Comparison of ENCODE assay signal across 1 cellular context in the genomic region with DNA sequence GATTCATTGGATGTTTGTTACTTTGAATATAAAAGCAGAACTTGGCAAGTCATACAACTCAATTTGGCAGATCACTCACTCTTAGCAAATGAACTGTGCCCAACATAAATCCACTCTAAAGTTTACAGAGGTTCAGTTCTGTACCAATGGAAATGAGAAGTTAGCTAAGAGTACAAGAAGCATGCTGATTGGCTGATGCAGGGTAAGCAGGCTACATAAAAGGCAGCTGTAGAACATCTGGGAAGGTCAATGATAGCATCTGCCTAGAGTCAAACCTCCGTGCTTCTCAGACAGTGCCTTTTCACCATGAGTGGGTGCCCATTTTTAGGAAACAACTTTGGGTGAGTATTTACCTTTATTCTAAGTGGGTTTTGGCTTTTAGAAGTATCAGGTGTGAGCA.
TF ChIP-seq lines count a peak whose summit lies in the region.

A gene (plus strand): TSS at position 244 of the 400 bp plus-strand sequence. CDS start 63 bp downstream, at position 307.

TF ChIP-seq in GM23338, 12 proteins besides CTCF, POLR2A, EP300 and RAD21:
- TF ChIP-seq, protein P1, sequence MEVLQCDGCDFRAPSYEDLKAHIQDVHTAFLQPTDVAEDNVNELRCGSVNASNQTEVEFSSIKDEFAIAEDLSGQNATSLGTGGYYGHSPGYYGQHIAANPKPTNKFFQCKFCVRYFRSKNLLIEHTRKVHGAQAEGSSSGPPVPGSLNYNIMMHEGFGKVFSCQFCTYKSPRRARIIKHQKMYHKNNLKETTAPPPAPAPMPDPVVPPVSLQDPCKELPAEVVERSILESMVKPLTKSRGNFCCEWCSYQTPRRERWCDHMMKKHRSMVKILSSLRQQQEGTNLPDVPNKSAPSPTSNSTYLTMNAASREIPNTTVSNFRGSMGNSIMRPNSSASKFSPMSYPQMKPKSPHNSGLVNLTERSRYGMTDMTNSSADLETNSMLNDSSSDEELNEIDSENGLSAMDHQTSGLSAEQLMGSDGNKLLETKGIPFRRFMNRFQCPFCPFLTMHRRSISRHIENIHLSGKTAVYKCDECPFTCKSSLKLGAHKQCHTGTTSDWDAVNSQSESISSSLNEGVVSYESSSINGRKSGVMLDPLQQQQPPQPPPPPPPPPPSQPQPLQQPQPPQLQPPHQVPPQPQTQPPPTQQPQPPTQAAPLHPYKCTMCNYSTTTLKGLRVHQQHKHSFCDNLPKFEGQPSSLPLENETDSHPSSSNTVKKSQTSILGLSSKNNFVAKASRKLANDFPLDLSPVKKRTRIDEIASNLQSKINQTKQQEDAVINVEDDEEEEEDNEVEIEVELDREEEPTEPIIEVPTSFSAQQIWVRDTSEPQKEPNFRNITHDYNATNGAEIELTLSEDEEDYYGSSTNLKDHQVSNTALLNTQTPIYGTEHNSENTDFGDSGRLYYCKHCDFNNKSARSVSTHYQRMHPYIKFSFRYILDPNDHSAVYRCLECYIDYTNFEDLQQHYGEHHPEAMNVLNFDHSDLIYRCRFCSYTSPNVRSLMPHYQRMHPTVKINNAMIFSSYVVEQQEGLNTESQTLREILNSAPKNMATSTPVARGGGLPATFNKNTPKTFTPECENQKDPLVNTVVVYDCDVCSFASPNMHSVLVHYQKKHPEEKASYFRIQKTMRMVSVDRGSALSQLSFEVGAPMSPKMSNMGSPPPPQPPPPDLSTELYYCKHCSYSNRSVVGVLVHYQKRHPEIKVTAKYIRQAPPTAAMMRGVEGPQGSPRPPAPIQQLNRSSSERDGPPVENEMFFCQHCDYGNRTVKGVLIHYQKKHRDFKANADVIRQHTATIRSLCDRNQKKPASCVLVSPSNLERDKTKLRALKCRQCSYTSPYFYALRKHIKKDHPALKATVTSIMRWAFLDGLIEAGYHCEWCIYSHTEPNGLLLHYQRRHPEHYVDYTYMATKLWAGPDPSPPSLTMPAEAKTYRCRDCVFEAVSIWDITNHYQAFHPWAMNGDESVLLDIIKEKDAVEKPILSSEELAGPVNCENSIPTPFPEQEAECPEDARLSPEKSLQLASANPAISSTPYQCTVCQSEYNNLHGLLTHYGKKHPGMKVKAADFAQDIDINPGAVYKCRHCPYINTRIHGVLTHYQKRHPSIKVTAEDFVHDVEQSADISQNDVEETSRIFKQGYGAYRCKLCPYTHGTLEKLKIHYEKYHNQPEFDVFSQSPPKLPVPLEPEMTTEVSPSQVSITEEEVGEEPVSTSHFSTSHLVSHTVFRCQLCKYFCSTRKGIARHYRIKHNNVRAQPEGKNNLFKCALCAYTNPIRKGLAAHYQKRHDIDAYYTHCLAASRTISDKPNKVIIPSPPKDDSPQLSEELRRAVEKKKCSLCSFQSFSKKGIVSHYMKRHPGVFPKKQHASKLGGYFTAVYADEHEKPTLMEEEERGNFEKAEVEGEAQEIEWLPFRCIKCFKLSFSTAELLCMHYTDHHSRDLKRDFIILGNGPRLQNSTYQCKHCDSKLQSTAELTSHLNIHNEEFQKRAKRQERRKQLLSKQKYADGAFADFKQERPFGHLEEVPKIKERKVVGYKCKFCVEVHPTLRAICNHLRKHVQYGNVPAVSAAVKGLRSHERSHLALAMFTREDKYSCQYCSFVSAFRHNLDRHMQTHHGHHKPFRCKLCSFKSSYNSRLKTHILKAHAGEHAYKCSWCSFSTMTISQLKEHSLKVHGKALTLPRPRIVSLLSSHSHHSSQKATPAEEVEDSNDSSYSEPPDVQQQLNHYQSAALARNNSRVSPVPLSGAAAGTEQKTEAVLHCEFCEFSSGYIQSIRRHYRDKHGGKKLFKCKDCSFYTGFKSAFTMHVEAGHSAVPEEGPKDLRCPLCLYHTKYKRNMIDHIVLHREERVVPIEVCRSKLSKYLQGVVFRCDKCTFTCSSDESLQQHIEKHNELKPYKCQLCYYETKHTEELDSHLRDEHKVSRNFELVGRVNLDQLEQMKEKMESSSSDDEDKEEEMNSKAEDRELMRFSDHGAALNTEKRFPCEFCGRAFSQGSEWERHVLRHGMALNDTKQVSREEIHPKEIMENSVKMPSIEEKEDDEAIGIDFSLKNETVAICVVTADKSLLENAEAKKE (CRISPR knock-in tag; IDR thresholded peaks at IDR 0.05) = no peak
- TF ChIP-seq, protein P2, sequence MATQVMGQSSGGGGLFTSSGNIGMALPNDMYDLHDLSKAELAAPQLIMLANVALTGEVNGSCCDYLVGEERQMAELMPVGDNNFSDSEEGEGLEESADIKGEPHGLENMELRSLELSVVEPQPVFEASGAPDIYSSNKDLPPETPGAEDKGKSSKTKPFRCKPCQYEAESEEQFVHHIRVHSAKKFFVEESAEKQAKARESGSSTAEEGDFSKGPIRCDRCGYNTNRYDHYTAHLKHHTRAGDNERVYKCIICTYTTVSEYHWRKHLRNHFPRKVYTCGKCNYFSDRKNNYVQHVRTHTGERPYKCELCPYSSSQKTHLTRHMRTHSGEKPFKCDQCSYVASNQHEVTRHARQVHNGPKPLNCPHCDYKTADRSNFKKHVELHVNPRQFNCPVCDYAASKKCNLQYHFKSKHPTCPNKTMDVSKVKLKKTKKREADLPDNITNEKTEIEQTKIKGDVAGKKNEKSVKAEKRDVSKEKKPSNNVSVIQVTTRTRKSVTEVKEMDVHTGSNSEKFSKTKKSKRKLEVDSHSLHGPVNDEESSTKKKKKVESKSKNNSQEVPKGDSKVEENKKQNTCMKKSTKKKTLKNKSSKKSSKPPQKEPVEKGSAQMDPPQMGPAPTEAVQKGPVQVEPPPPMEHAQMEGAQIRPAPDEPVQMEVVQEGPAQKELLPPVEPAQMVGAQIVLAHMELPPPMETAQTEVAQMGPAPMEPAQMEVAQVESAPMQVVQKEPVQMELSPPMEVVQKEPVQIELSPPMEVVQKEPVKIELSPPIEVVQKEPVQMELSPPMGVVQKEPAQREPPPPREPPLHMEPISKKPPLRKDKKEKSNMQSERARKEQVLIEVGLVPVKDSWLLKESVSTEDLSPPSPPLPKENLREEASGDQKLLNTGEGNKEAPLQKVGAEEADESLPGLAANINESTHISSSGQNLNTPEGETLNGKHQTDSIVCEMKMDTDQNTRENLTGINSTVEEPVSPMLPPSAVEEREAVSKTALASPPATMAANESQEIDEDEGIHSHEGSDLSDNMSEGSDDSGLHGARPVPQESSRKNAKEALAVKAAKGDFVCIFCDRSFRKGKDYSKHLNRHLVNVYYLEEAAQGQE (IDR thresholded peaks at IDR 0.05; ENCODE audit: unreplicated experiment) = no peak
- no peak for TF ChIP-seq JUNB (IDR thresholded peaks at IDR 0.05; ENCODE audit: unreplicated experiment)
- no peak for TF ChIP-seq EZH2phosphoT487 (IDR thresholded peaks at IDR 0.05; ENCODE audit: unreplicated experiment)
- TF ChIP-seq CREB1 (CRISPR knock-in tag; IDR thresholded peaks at IDR 0.05; ENCODE audit: low read depth) = no peak
- TF ChIP-seq ZNF114 (CRISPR knock-in tag; IDR thresholded peaks at IDR 0.05) = no peak
- TF ChIP-seq STAT1 (IDR thresholded peaks at IDR 0.05; ENCODE audit: unreplicated experiment) = no peak
- TF ChIP-seq ZNF331 (CRISPR knock-in tag; IDR thresholded peaks at IDR 0.05; ENCODE audit: low read depth) = no peak
- no peak for TF ChIP-seq EZH2 (IDR thresholded peaks at IDR 0.05; ENCODE audit: low read depth, unreplicated experiment)
- TF ChIP-seq, protein P3, sequence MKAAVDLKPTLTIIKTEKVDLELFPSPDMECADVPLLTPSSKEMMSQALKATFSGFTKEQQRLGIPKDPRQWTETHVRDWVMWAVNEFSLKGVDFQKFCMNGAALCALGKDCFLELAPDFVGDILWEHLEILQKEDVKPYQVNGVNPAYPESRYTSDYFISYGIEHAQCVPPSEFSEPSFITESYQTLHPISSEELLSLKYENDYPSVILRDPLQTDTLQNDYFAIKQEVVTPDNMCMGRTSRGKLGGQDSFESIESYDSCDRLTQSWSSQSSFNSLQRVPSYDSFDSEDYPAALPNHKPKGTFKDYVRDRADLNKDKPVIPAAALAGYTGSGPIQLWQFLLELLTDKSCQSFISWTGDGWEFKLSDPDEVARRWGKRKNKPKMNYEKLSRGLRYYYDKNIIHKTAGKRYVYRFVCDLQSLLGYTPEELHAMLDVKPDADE (IDR thresholded peaks at IDR 0.05) = no peak
- no peak for TF ChIP-seq NANOG (IDR thresholded peaks at IDR 0.05; ENCODE audit: borderline replicate concordance)
- TF ChIP-seq POLR2AphosphoS5 (IDR thresholded peaks at IDR 0.05; ENCODE audit: low read depth) = no peak
